12 cellular contexts compared by ENCODE assay signal in the genomic region with DNA sequence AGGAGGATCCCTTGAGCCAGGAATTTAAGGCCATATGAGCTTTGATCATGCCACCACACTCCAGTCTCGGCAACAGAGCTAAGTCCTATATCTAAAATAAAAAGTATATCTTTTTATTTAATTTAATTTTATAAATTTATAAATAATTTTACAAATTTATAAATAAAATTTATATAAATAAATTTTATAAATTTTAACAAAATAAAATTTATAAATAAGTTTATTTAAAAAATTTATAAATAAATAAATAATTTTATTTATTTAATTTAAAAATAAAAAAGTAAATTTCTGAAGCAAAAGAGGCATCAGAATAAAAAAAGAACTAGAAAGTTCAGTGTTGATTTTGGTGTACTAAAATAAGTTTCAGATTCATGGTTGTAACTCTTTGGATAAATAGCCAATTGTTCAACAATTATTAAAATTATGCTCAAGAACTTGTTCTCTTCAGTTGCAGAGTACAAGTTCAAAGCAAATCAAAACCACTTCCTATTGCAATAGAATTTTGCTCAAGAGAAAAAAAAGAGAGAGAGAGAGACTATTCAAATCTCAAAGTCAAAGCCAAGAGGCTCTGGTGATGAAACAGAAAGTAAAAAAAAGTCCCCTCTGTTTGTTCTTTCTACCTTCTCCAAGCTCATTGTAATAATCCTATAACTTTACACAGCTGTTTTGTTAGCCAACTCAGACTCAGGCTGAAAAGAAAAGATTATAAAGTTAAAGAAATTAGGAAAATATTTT.
DNase-seq lines count a peak whose midpoint lies in the region; ATAC-seq, FAIRE-seq and TF ChIP-seq lines count a peak whose summit lies in the region.
"Had no signal": no experiment of that assay in that cellular context is flagged by ENCODE, and none has a peak within 500 bp of the region (broad histone marks: within the 10 kb centered on the region; RNA-seq: fewer than 3 reads in every experiment).

No MANE protein-coding gene starts in this region.

- CTCF ChIA-PET in WTC11 (lab: Charles Lee) = no interaction called here

- no peak for TF ChIP-seq CTCF in WTC11 (IDR thresholded peaks at IDR 0.05)
- TF ChIP-seq CTCF in right lobe of liver (IDR thresholded peaks at IDR 0.05) = no peak
- TF ChIP-seq CTCF in type B pancreatic cell (conservative IDR thresholded peaks at IDR 0.05) = no peak

- H4K8ac ChIP-seq in trophoblast cell (ENCODE audit: low read depth, low read length) = no peak overlapping the region

- H2BK12ac ChIP-seq in trophoblast cell (ENCODE audit: low read length) = no peak overlapping the region

- no peak overlapping the region for H3K9ac ChIP-seq in trophoblast cell (ENCODE audit: low read length)

- no peaks in the 10 kb centered on the region for H3K79me1 ChIP-seq in trophoblast cell (ENCODE audit: low read length)

- H3K27me3 ChIP-seq in right lobe of liver (no peaks in the 10 kb centered on the region), trophoblast cell (ENCODE audit: insufficient read depth, low read length) (no peaks in the 10 kb centered on the region)

- peaks cover 17% of the 10 kb centered on the region for H3K36me3 Mint-ChIP-seq in WTC11
- no peaks in the 10 kb centered on the region for H3K36me3 Mint-ChIP-seq in type B pancreatic cell

- H4K12ac ChIP-seq in trophoblast cell (ENCODE audit: low read depth, low read length) = no peak overlapping the region

- H3K36me3 ChIP-seq in right lobe of liver (no peaks in the 10 kb centered on the region), trophoblast cell (ENCODE audit: control insufficient read depth in 1 of 2, insufficient read depth in 2 of 2, low read length in 2 of 2) (no peaks in the 10 kb centered on the region)

- no peak overlapping the region for H2BK120ac ChIP-seq in trophoblast cell (ENCODE audit: insufficient read depth, low read length, poor library complexity)

- H3K27me3 Mint-ChIP-seq in WTC11 (ENCODE audit: low read depth) (no peaks in the 10 kb centered on the region), type B pancreatic cell (no peaks in the 10 kb centered on the region)
- H3K27me3 Mint-ChIP-seq: activated T-helper 17 cell treated with anti-CD3 and anti-CD28 coated beads, Interleukin-2, amount 50 U/mL, for 72 hours had no signal

- H3K9me3 Mint-ChIP-seq in WTC11 (peaks cover 28% of the 10 kb centered on the region), type B pancreatic cell (no peaks in the 10 kb centered on the region)

- H3K9me3 ChIP-seq in right lobe of liver (no peaks in the 10 kb centered on the region), trophoblast cell (ENCODE audit: insufficient read depth, low read depth, low read length) (no peaks in the 10 kb centered on the region)

- no peak overlapping the region for H2AK5ac ChIP-seq in trophoblast cell (ENCODE audit: low read length)

- no peak for TF ChIP-seq POLR2A in right lobe of liver (IDR thresholded peaks at IDR 0.05)

- H2AFZ ChIP-seq in trophoblast cell (ENCODE audit: insufficient read depth, low read length, poor library complexity) = no peak overlapping the region

- H3K14ac ChIP-seq in trophoblast cell (ENCODE audit: low read length) = no peak overlapping the region

- H2BK5ac ChIP-seq in trophoblast cell (ENCODE audit: low read depth, low read length, poor library complexity) = no peak overlapping the region

- FAIRE-seq in G401.6 (lab: Jason Lieb, UNC) = peak; percentile 97

- ATAC-seq in GM21381 (IDR thresholded peaks at IDR 0.05; ENCODE audit: unreplicated experiment) (peak; percentile 85), HG03432 (IDR thresholded peaks at IDR 0.05; ENCODE audit: unreplicated experiment) (peak; percentile 93), WTC11 (no peak), right lobe of liver (no peak)
- ATAC-seq: activated T-helper 17 cell treated with anti-CD3 and anti-CD28 coated beads, Interleukin-2, amount 50 U/mL, for 72 hours had no signal

- H3K4ac ChIP-seq in trophoblast cell (ENCODE audit: low read depth, low read length) = no peak overlapping the region

- H3K79me2 ChIP-seq in trophoblast cell (ENCODE audit: control insufficient read depth, insufficient read depth, low read length, poor library complexity) = no peaks in the 10 kb centered on the region

- H3K4me2 ChIP-seq in trophoblast cell (ENCODE audit: low read length) = no peak overlapping the region

- intact Hi-C loops in right lobe of liver (cut with DNase I) = no loop called here

- H3K4me3 ChIP-seq in right lobe of liver = no peak overlapping the region
- H3K4me3 ChIP-seq in trophoblast cell (ENCODE audit: low read depth, low read length) = no peak overlapping the region

- H3K23ac ChIP-seq in trophoblast cell (ENCODE audit: low read length) = no peak overlapping the region

- no peaks in the 10 kb centered on the region for H3K4me1 ChIP-seq in right lobe of liver
- no peaks in the 10 kb centered on the region for H3K4me1 ChIP-seq in trophoblast cell (ENCODE audit: control insufficient read depth in 1 of 2, insufficient read depth in 2 of 2, low read length in 2 of 2)

- WGBS in right lobe of liver (ENCODE audit: insufficient coverage, low coverage, low lambda C conversion rate, missing lambda C conversion rate) = 40% methylated on average over 1 of the region's 1 CpG
- WGBS in trophoblast cell (ENCODE audit: extremely low coverage, insufficient coverage, insufficient read length) = no CpG with 5 or more reads among the region's 1 CpG

- DNase-seq in WTC11 (ENCODE audit: low spot score) (no peak), right lobe of liver (no peak), trophoblast cell (no peak), NCI-H1436 treated with DMSO at 0.1 percent for 48 hours (lab: John Stamatoyannopoulos, UW) (no peak), type B pancreatic cell (ENCODE audit: extremely low spot score, unreplicated experiment) (no peak)
- DNase-seq: DMS153, hippocampal formation, NCI-H1694 had no signal

- no peak overlapping the region for H4K91ac ChIP-seq in trophoblast cell (ENCODE audit: low read depth, low read length)

- H3K27ac Mint-ChIP-seq in WTC11 (no peak overlapping the region), type B pancreatic cell (no peak overlapping the region)
- H3K27ac Mint-ChIP-seq: activated T-helper 17 cell treated with anti-CD3 and anti-CD28 coated beads, Interleukin-2, amount 50 U/mL, for 72 hours had no signal

- H3K27ac ChIP-seq in right lobe of liver = no peak overlapping the region
- no peak overlapping the region for H3K27ac ChIP-seq in trophoblast cell (ENCODE audit: low read depth, low read length)

- H3K4me1 Mint-ChIP-seq in WTC11 (0 out of 2 replicates have a peak, but pooled peaks cover 2% of the 10 kb centered on the region), type B pancreatic cell (ENCODE audit: unreplicated experiment) (no peaks in the 10 kb centered on the region)
- H3K4me1 Mint-ChIP-seq: activated T-helper 17 cell treated with anti-CD3 and anti-CD28 coated beads, Interleukin-2, amount 50 U/mL, for 72 hours had no signal

- H3K18ac ChIP-seq in trophoblast cell (ENCODE audit: low read length) = no peak overlapping the region

- H3K4me3 Mint-ChIP-seq in WTC11 = no peak overlapping the region
- H3K4me3 Mint-ChIP-seq in type B pancreatic cell = no peak overlapping the region
- H3K4me3 Mint-ChIP-seq: activated T-helper 17 cell treated with anti-CD3 and anti-CD28 coated beads, Interleukin-2, amount 50 U/mL, for 72 hours had no signal

- POLR2A ChIA-PET in WTC11 (lab: Charles Lee) = no interaction called here

TF ChIP-seq in WTC11, 78 proteins besides CTCF, POLR2A, EP300 and RAD21:
- TF ChIP-seq HMGA2 (CRISPR knock-in tag; IDR thresholded peaks at IDR 0.05) (peak; percentile 97; the same call in 1 of the 2 replicates), TEAD1 (CRISPR knock-in tag; IDR thresholded peaks at IDR 0.05) (no peak)

Comparison
In these comparisons a context has a peak if more than half of its experiments do, and no peak if none do; other contexts are left out.
1. ATAC-seq: peak in GM21381 (single experiment) and HG03432 (single experiment); none in WTC11 (single experiment) and right lobe of liver (0 of 4).